8 cellular contexts compared by ENCODE assay signal in the genomic region with DNA sequence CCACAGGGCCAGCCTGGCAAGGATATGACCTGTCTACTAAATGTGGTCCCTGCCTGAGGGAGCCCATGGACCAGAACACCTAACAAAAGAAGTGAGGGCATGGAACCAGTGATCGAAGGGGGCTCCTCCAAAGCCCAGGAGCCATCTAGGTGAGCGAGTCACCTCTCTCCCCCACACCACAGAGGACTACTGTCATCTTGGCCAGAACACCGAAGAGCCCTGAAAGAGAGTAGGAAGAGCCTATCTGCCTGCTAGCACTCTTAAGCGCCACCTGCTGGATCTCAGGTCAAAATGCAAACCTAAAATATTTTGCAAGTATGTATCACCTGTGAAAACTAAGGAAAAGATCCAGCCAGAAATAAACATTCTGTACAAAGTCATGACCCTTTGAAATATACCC.
DNase-seq lines count a peak whose midpoint lies in the region; ATAC-seq and TF ChIP-seq lines count a peak whose summit lies in the region.

No MANE protein-coding gene starts in this region.

- H3K4me2 ChIP-seq in OCI-LY7 (ENCODE audit: low read length) (no peak overlapping the region), osteoblast (ENCODE audit: insufficient read depth, low read length) (no peak overlapping the region)

- no TSS peak for BruUV-seq in A673 (replicated peaks; lab: Mats Ljungman, UMichigan)
- no TSS peak for BruUV-seq in OCI-LY7 (replicated peaks; lab: Mats Ljungman, UMichigan)

- H3K4me1 Mint-ChIP-seq in chondrocyte (ENCODE audit: low read depth) (no peaks in the 10 kb centered on the region), nephron progenitor cell (no peaks in the 10 kb centered on the region)

- H3K79me2 ChIP-seq in OCI-LY7 (ENCODE audit: insufficient read depth, low read depth, low read length) (no peaks in the 10 kb centered on the region), osteoblast (ENCODE audit: insufficient read depth, low read length) (no peaks in the 10 kb centered on the region)

- H2AFZ ChIP-seq in OCI-LY7 (ENCODE audit: low read length) (no peak overlapping the region), osteoblast (ENCODE audit: low read length) (no peak overlapping the region)

- H3K4me1 ChIP-seq in A673 (ENCODE audit: insufficient read depth, low read length, poor library complexity, severe bottlenecking): no peaks in the 10 kb centered on the region
- H3K4me1 ChIP-seq in OCI-LY7 (ENCODE audit: insufficient read depth, low read length, poor library complexity, severe bottlenecking): no peaks in the 10 kb centered on the region
- no peaks in the 10 kb centered on the region for H3K4me1 ChIP-seq in osteoblast (ENCODE audit: insufficient read depth, low read length)

- DNase-seq in A673 (ENCODE audit: low spot score): peak; percentile 39
- DNase-seq in GM10266 (ENCODE audit: extremely low spot score): peak; percentile 8
- peak; percentile 56 for DNase-seq in OCI-LY7 (ENCODE audit: low spot score)
- no peak for DNase-seq in chondrocyte (ENCODE audit: low spot score)
- no peak for DNase-seq in osteoblast (ENCODE audit: insufficient read length, low spot score, missing footprints)
- no peak for DNase-seq in nephron progenitor cell
- DNase-seq in SIG-M5 treated with dmso at 0.1 percent for 504 hours (lab: John Stamatoyannopoulos, UW; ENCODE audit: unreplicated experiment): no peak

- H3K36me3 Mint-ChIP-seq in chondrocyte (ENCODE audit: low read depth) (no peaks in the 10 kb centered on the region), nephron progenitor cell (ENCODE audit: low read depth) (peaks cover 12% of the 10 kb centered on the region)

- H3K27ac ChIP-seq in A673 (ENCODE audit: low read depth, low read length, poor library complexity, severe bottlenecking) (no peak overlapping the region), OCI-LY7 (ENCODE audit: low read depth, low read length, poor library complexity, severe bottlenecking) (no peak overlapping the region), osteoblast (ENCODE audit: low read depth, low read length) (no peak overlapping the region)

- H3K27ac Mint-ChIP-seq in chondrocyte (ENCODE audit: unreplicated experiment) (no peak overlapping the region), nephron progenitor cell (no peak overlapping the region)

- H3K27me3 ChIP-seq in A673 (replicated peaks; ENCODE audit: insufficient read depth, low read depth, low read length, poor library complexity): no peaks in the 10 kb centered on the region
- no peaks in the 10 kb centered on the region for H3K27me3 ChIP-seq in osteoblast (ENCODE audit: insufficient read depth, low read length)

- H4K20me1 ChIP-seq in OCI-LY7 (ENCODE audit: insufficient read depth, low read length) (no peaks in the 10 kb centered on the region), osteoblast (ENCODE audit: insufficient read depth, low read length) (no peaks in the 10 kb centered on the region)

- intact Hi-C loops in A673 (cut with micrococcal nuclease; ENCODE audit: unreplicated experiment): loop anchor here (2.0 to 10.0 kb wide), 2 partner anchors 297 to 649 kb away; no protein-coding TSS in a partner anchor
- intact Hi-C loops in OCI-LY7 (cut with micrococcal nuclease; ENCODE audit: unreplicated experiment): loop anchor here (2.0 kb wide), 1 partner anchor 297 kb away; no protein-coding TSS in a partner anchor

- H3K4me3 ChIP-seq in A673 (ENCODE audit: low read depth, low read length, poor library complexity, severe bottlenecking) (no peak overlapping the region), OCI-LY7 (ENCODE audit: low read depth, low read length, poor library complexity, severe bottlenecking) (no peak overlapping the region), osteoblast (ENCODE audit: insufficient read depth, low read length) (no peak overlapping the region)

- no peaks in the 10 kb centered on the region for H3K27me3 Mint-ChIP-seq in chondrocyte (ENCODE audit: low read depth)
- peaks cover 4% of the 10 kb centered on the region for H3K27me3 Mint-ChIP-seq in nephron progenitor cell (ENCODE audit: low read depth, poor library complexity)

- H3K9me3 Mint-ChIP-seq in chondrocyte (ENCODE audit: low read depth) (peaks cover 67% of the 10 kb centered on the region), nephron progenitor cell (peaks cover 65% of the 10 kb centered on the region)

- TF ChIP-seq CTCF in A673 (conservative IDR thresholded peaks at IDR 0.05; ENCODE audit: low read depth, low read length) (peak; percentile 63), GM10266 (IDR thresholded peaks at IDR 0.05; ENCODE audit: control insufficient read depth, insufficient read depth, low read depth, missing control alignments) (peak; percentile 19), OCI-LY7 (conservative IDR thresholded peaks at IDR 0.05; ENCODE audit: low read length) (peak; percentile 79), chondrocyte (IDR thresholded peaks at IDR 0.05) (peak; percentile 47), osteoblast (IDR thresholded peaks at IDR 0.05; ENCODE audit: extremely low read depth, low read depth, low read length) (peak; percentile 49), nephron progenitor cell (IDR thresholded peaks at IDR 0.05) (no peak)

- ATAC-seq in HG02623 (IDR thresholded peaks at IDR 0.05; ENCODE audit: unreplicated experiment): peak; percentile 48

- no peaks in the 10 kb centered on the region for H3K9me2 ChIP-seq in OCI-LY7 (ENCODE audit: insufficient read depth, low read length)

- H3K4me3 Mint-ChIP-seq in chondrocyte (ENCODE audit: unreplicated experiment) (no peak overlapping the region), nephron progenitor cell (no peak overlapping the region)

- CTCF ChIA-PET in A673 (lab: Charles Lee) (no interaction called here), OCI-LY7 (lab: Charles Lee; ENCODE audit: unreplicated experiment) (no interaction called here)

- H3K36me3 ChIP-seq in A673 (ENCODE audit: insufficient read depth, low read length, poor library complexity, severe bottlenecking) (no peaks in the 10 kb centered on the region), OCI-LY7 (ENCODE audit: insufficient read depth, low read length) (no peaks in the 10 kb centered on the region), osteoblast (ENCODE audit: insufficient read depth, low read length) (no peaks in the 10 kb centered on the region)

- H3K9me3 ChIP-seq in A673 (ENCODE audit: low read depth, low read length, poor library complexity, severe bottlenecking) (no peaks in the 10 kb centered on the region), OCI-LY7 (ENCODE audit: low read length) (no peaks in the 10 kb centered on the region), osteoblast (ENCODE audit: low read depth, low read length) (no peaks in the 10 kb centered on the region)

- POLR2A ChIA-PET in A673 (lab: Charles Lee; ENCODE audit: low non-redundant PET) (no interaction called here), OCI-LY7 (lab: Charles Lee) (no interaction called here)

Comparison
In these comparisons a context has a peak if more than half of its experiments do, and no peak if none do; other contexts are left out.
1. DNase-seq: peak in A673 (single experiment), GM10266 (single experiment) and OCI-LY7 (single experiment); none in chondrocyte (single experiment), osteoblast (single experiment), nephron progenitor cell (single experiment) and SIG-M5 treated with dmso at 0.1 percent for 504 hours (single experiment).